In genomic region chr10:76192694-76193304, GRCh38 we compare ENCODE assay signal across 1 cellular context.
TF ChIP-seq lines count a peak whose summit lies in the region.

No MANE protein-coding gene starts in this region.

TF ChIP-seq in GM23338, 12 proteins besides CTCF, POLR2A, EP300 and RAD21 (continued from another document):
- TF ChIP-seq REST (IDR thresholded peaks at IDR 0.05; ENCODE audit: unreplicated experiment) (no peak), EZH2phosphoT487 (IDR thresholded peaks at IDR 0.05; ENCODE audit: unreplicated experiment) (no peak), JUNB (IDR thresholded peaks at IDR 0.05; ENCODE audit: unreplicated experiment) (no peak), ETS1 (IDR thresholded peaks at IDR 0.05) (no peak), ZNF331 (CRISPR knock-in tag; IDR thresholded peaks at IDR 0.05; ENCODE audit: low read depth) (no peak)
TF ChIP-seq in GM23338: peak in this region for 0.
